8 cellular contexts compared by ENCODE assay signal in genomic region chr15:69414702-69415161, GRCh38. TPM values are rescaled to one million over a fixed set of nuclear protein-coding genes. Genes with fewer than 3 reads are reported as not detected.
DNase-seq lines count a peak whose midpoint lies in the region; ATAC-seq, FAIRE-seq and TF ChIP-seq lines count a peak whose summit lies in the region.

No MANE protein-coding gene starts in this region.

- WGBS in ectodermal cell, 2 experiments, result 0% methylated on average over 29 of the region's 29 CpGs
- 0 to 1% methylated on average over 21 to 24 of the region's 29 CpGs for WGBS in mesodermal cell (ENCODE audit: insufficient coverage in 2 of 2), 2 experiments
- under 1% methylated on average over 29 of the region's 29 CpGs for WGBS in urinary bladder

- H3K4me2 ChIP-seq in DOHH2 (ENCODE audit: low read length), result peak overlapping the region; percentile 93

- H3K9me2 ChIP-seq in DOHH2 (replicated peaks; ENCODE audit: control insufficient read depth, low read length), result no peaks in the 10 kb centered on the region

- H3K27me3 ChIP-seq in DOHH2 (ENCODE audit: control insufficient read depth, low read length) (no peaks in the 10 kb centered on the region), ectodermal cell (ENCODE audit: control insufficient read depth, insufficient read depth, low read length, poor library complexity, severe bottlenecking) (no peaks in the 10 kb centered on the region)

- H4K20me1 ChIP-seq in DOHH2 (ENCODE audit: control insufficient read depth, insufficient read depth, low read depth, low read length), result no peaks in the 10 kb centered on the region; the same call in 1 of the 2 replicates

- no peaks in the 10 kb centered on the region for H3K9me3 ChIP-seq in DOHH2 (ENCODE audit: control insufficient read depth, insufficient read depth, low read length)
- H3K9me3 ChIP-seq in ectodermal cell (ENCODE audit: control insufficient read depth, low read length), result no peaks in the 10 kb centered on the region
- H3K9me3 ChIP-seq in mesodermal cell (ENCODE audit: control insufficient read depth, low read length), result no peaks in the 10 kb centered on the region

- peak overlapping the region; percentile 94 for H3K4me3 ChIP-seq in DOHH2 (ENCODE audit: low read length)
- peak overlapping the region; percentile 87 for H3K4me3 ChIP-seq in ectodermal cell (ENCODE audit: insufficient read depth, low read depth, low read length)
- peak overlapping the region; percentile 91 for H3K4me3 ChIP-seq in mesodermal cell (ENCODE audit: extremely low read depth, insufficient read depth, low read length, poor library complexity, severe bottlenecking)
- H3K4me3 ChIP-seq in urinary bladder (ENCODE audit: low read depth, low read length), result peak overlapping the region; percentile 77

- no peak for TF ChIP-seq CTCF in DOHH2 (IDR thresholded peaks at IDR 0.05; ENCODE audit: low read depth, low read length, poor library complexity, severe bottlenecking)

- peaks cover 44% of the 10 kb centered on the region for H3K36me3 ChIP-seq in DOHH2 (ENCODE audit: control insufficient read depth, low read length)
- peaks cover 18% of the 10 kb centered on the region for H3K36me3 ChIP-seq in ectodermal cell (ENCODE audit: control insufficient read depth, insufficient read depth, low read length)
- H3K36me3 ChIP-seq in mesodermal cell (ENCODE audit: control insufficient read depth, insufficient read depth, low read length), result peaks cover 27% of the 10 kb centered on the region
- no peaks in the 10 kb centered on the region for H3K36me3 ChIP-seq in urinary bladder (ENCODE audit: insufficient read depth)

- H3F3A ChIP-seq in DOHH2 (ENCODE audit: control insufficient read depth, insufficient read depth), result no peaks in the 10 kb centered on the region

- no peak for FAIRE-seq in frontal cortex (lab: Jason Lieb, UNC)

- ATAC-seq in GM19395 (IDR thresholded peaks at IDR 0.05; ENCODE audit: unreplicated experiment) (peak; percentile 35), HG03442 (IDR thresholded peaks at IDR 0.05; ENCODE audit: unreplicated experiment) (peak; percentile 22)

- peaks cover 51% of the 10 kb centered on the region for H3K79me2 ChIP-seq in DOHH2 (ENCODE audit: control insufficient read depth, low read length)

- DNase-seq in SKM-1 treated with dmso at 0.1 percent for 144 hours (lab: John Stamatoyannopoulos, UW; ENCODE audit: unreplicated experiment) (peak; percentile 35), frontal cortex (ENCODE audit: low spot score in 2 of 2) (no peak)

- H3K4me1 ChIP-seq in DOHH2 (ENCODE audit: control insufficient read depth, low read length) (peaks cover 19% of the 10 kb centered on the region), ectodermal cell (ENCODE audit: control insufficient read depth, insufficient read depth, low read length) (peaks cover 7% of the 10 kb centered on the region), mesodermal cell (ENCODE audit: control insufficient read depth, insufficient read depth, low read length, poor library complexity, severe bottlenecking) (peaks cover 4% of the 10 kb centered on the region), urinary bladder (ENCODE audit: insufficient read depth) (no peaks in the 10 kb centered on the region)

- H3K27ac ChIP-seq in DOHH2 (ENCODE audit: low read depth, low read length), result peak overlapping the region; percentile 56
- H3K27ac ChIP-seq in ectodermal cell (ENCODE audit: insufficient read depth, low read depth, low read length, poor library complexity, severe bottlenecking), result peak overlapping the region; percentile 54
- H3K27ac ChIP-seq in mesodermal cell (ENCODE audit: low read depth, low read length, severe bottlenecking), result peak overlapping the region; percentile 77
- H3K27ac ChIP-seq in urinary bladder (ENCODE audit: low read depth), result no peak overlapping the region

RNA-seq across cellular contexts. Expression of gene KIF23, which starts 0.6 kb away (rescaled TPM):
- polyA plus RNA-seq in ectodermal cell (2013, experiment 1 of 4), result 53.3 TPM
- polyA plus RNA-seq in ectodermal cell (2013, experiment 2 of 4), result 47.2 TPM
- 45.6 TPM for polyA plus RNA-seq in ectodermal cell (2013, experiment 3 of 4)
- polyA plus RNA-seq in ectodermal cell (2013, experiment 4 of 4), result 48.8 TPM
- polyA plus RNA-seq in mesodermal cell (2013, experiment 1 of 2), result 42.9 TPM
- polyA plus RNA-seq in mesodermal cell (2013, experiment 2 of 2), result 47.7 TPM
- 32.5 TPM for total RNA-seq in urinary bladder
- polyA plus RNA-seq in urinary bladder, result 0.79 TPM
- 6.5 TPM for total RNA-seq in frontal cortex

RNA-seq across cellular contexts. Expression of gene RPLP1, which starts 37.9 kb away (rescaled TPM):
- 2,955 TPM for polyA plus RNA-seq in ectodermal cell (2013, experiment 1 of 4)
- polyA plus RNA-seq in ectodermal cell (2013, experiment 2 of 4), result 2,872 TPM
- 2,724 TPM for polyA plus RNA-seq in ectodermal cell (2013, experiment 3 of 4)
- 2,757 TPM for polyA plus RNA-seq in ectodermal cell (2013, experiment 4 of 4)
- polyA plus RNA-seq in mesodermal cell (2013, experiment 1 of 2), result 2,692 TPM
- polyA plus RNA-seq in mesodermal cell (2013, experiment 2 of 2), result 2,615 TPM
- total RNA-seq in urinary bladder, result 65.9 TPM
- 1,936 TPM for polyA plus RNA-seq in urinary bladder
- total RNA-seq in frontal cortex, result 27.3 TPM
